ENCODE assay signal across 1 cellular context in the genomic region with DNA sequence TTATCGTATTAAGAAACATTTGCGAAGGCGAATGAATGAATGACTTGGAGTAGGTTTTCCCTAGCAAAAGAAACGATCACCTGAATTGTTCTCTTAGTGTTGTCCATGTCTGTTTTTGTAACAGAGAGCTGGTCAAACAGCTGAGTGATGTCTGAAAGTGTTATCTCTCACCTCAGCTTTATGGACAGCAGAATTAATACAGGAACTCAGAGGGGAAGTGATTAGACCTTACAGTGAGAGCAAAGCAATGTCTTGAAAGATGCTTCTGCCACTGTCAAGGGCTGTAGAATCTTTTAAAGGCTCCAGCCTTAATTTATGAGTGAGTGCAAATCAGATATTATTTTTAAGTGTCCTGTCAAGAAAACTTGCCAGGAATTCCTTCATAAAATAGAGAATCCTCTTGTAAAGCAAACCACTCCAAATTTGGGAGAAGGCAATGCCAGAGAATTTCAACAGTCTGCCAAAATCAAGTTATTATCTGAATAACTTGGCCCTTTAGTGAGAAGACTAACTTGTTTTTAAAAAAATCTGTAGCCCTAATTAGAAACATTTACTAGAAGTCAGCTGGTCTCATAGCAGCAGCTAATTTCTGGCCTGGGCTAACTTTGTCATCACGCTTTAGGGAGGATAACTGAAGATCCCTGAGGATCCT.
TF ChIP-seq lines count a peak whose summit lies in the region.

No MANE protein-coding gene starts in this region.

TF ChIP-seq in GM23338, 12 proteins besides CTCF, POLR2A, EP300 and RAD21 (continued from another document):
- TF ChIP-seq, protein P1, sequence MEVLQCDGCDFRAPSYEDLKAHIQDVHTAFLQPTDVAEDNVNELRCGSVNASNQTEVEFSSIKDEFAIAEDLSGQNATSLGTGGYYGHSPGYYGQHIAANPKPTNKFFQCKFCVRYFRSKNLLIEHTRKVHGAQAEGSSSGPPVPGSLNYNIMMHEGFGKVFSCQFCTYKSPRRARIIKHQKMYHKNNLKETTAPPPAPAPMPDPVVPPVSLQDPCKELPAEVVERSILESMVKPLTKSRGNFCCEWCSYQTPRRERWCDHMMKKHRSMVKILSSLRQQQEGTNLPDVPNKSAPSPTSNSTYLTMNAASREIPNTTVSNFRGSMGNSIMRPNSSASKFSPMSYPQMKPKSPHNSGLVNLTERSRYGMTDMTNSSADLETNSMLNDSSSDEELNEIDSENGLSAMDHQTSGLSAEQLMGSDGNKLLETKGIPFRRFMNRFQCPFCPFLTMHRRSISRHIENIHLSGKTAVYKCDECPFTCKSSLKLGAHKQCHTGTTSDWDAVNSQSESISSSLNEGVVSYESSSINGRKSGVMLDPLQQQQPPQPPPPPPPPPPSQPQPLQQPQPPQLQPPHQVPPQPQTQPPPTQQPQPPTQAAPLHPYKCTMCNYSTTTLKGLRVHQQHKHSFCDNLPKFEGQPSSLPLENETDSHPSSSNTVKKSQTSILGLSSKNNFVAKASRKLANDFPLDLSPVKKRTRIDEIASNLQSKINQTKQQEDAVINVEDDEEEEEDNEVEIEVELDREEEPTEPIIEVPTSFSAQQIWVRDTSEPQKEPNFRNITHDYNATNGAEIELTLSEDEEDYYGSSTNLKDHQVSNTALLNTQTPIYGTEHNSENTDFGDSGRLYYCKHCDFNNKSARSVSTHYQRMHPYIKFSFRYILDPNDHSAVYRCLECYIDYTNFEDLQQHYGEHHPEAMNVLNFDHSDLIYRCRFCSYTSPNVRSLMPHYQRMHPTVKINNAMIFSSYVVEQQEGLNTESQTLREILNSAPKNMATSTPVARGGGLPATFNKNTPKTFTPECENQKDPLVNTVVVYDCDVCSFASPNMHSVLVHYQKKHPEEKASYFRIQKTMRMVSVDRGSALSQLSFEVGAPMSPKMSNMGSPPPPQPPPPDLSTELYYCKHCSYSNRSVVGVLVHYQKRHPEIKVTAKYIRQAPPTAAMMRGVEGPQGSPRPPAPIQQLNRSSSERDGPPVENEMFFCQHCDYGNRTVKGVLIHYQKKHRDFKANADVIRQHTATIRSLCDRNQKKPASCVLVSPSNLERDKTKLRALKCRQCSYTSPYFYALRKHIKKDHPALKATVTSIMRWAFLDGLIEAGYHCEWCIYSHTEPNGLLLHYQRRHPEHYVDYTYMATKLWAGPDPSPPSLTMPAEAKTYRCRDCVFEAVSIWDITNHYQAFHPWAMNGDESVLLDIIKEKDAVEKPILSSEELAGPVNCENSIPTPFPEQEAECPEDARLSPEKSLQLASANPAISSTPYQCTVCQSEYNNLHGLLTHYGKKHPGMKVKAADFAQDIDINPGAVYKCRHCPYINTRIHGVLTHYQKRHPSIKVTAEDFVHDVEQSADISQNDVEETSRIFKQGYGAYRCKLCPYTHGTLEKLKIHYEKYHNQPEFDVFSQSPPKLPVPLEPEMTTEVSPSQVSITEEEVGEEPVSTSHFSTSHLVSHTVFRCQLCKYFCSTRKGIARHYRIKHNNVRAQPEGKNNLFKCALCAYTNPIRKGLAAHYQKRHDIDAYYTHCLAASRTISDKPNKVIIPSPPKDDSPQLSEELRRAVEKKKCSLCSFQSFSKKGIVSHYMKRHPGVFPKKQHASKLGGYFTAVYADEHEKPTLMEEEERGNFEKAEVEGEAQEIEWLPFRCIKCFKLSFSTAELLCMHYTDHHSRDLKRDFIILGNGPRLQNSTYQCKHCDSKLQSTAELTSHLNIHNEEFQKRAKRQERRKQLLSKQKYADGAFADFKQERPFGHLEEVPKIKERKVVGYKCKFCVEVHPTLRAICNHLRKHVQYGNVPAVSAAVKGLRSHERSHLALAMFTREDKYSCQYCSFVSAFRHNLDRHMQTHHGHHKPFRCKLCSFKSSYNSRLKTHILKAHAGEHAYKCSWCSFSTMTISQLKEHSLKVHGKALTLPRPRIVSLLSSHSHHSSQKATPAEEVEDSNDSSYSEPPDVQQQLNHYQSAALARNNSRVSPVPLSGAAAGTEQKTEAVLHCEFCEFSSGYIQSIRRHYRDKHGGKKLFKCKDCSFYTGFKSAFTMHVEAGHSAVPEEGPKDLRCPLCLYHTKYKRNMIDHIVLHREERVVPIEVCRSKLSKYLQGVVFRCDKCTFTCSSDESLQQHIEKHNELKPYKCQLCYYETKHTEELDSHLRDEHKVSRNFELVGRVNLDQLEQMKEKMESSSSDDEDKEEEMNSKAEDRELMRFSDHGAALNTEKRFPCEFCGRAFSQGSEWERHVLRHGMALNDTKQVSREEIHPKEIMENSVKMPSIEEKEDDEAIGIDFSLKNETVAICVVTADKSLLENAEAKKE (CRISPR knock-in tag; IDR thresholded peaks at IDR 0.05), result no peak
- TF ChIP-seq EZH2 (IDR thresholded peaks at IDR 0.05; ENCODE audit: low read depth, unreplicated experiment) (no peak), EZH2phosphoT487 (IDR thresholded peaks at IDR 0.05; ENCODE audit: unreplicated experiment) (no peak), NANOG (IDR thresholded peaks at IDR 0.05; ENCODE audit: borderline replicate concordance) (no peak)
- TF ChIP-seq, protein P2, sequence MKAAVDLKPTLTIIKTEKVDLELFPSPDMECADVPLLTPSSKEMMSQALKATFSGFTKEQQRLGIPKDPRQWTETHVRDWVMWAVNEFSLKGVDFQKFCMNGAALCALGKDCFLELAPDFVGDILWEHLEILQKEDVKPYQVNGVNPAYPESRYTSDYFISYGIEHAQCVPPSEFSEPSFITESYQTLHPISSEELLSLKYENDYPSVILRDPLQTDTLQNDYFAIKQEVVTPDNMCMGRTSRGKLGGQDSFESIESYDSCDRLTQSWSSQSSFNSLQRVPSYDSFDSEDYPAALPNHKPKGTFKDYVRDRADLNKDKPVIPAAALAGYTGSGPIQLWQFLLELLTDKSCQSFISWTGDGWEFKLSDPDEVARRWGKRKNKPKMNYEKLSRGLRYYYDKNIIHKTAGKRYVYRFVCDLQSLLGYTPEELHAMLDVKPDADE (IDR thresholded peaks at IDR 0.05), result no peak
- TF ChIP-seq, protein P3, sequence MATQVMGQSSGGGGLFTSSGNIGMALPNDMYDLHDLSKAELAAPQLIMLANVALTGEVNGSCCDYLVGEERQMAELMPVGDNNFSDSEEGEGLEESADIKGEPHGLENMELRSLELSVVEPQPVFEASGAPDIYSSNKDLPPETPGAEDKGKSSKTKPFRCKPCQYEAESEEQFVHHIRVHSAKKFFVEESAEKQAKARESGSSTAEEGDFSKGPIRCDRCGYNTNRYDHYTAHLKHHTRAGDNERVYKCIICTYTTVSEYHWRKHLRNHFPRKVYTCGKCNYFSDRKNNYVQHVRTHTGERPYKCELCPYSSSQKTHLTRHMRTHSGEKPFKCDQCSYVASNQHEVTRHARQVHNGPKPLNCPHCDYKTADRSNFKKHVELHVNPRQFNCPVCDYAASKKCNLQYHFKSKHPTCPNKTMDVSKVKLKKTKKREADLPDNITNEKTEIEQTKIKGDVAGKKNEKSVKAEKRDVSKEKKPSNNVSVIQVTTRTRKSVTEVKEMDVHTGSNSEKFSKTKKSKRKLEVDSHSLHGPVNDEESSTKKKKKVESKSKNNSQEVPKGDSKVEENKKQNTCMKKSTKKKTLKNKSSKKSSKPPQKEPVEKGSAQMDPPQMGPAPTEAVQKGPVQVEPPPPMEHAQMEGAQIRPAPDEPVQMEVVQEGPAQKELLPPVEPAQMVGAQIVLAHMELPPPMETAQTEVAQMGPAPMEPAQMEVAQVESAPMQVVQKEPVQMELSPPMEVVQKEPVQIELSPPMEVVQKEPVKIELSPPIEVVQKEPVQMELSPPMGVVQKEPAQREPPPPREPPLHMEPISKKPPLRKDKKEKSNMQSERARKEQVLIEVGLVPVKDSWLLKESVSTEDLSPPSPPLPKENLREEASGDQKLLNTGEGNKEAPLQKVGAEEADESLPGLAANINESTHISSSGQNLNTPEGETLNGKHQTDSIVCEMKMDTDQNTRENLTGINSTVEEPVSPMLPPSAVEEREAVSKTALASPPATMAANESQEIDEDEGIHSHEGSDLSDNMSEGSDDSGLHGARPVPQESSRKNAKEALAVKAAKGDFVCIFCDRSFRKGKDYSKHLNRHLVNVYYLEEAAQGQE (IDR thresholded peaks at IDR 0.05; ENCODE audit: unreplicated experiment), result no peak
